9 cellular contexts compared by ENCODE assay signal in genomic region chr4:128528793-128529553, GRCh38.
DNase-seq lines count a peak whose midpoint lies in the region; ATAC-seq, FAIRE-seq and TF ChIP-seq lines count a peak whose summit lies in the region.
"Had no signal": no experiment of that assay in that cellular context is flagged by ENCODE, and none has a peak within 500 bp of the region (broad histone marks: within the 10 kb centered on the region; RNA-seq: fewer than 3 reads in every experiment).

No MANE protein-coding gene starts in this region.

- H3K27ac ChIP-seq in HUES64 (ENCODE audit: low read depth, low read length): peak overlapping the region; percentile 50
- H3K27ac ChIP-seq in coronary artery: peak overlapping the region; percentile 46 to 91
- peak overlapping the region; percentile 34 to 50 for H3K27ac ChIP-seq in left lung

- H3K4me3 Mint-ChIP-seq in activated T-cell treated with anti-CD3 and anti-CD28 coated beads, Interleukin-2, amount 50 U/mL, for 72 hours: no peak overlapping the region

- WGBS in HUES64: 56% methylated on average over 3 of the region's 4 CpGs

- DNase-seq in coronary artery (ENCODE audit: low spot score) (no peak), left lung (no peak), urothelium cell line (ENCODE audit: low spot score) (peak; percentile 85)
- DNase-seq in activated T-cell treated with anti-CD3 and anti-CD28 coated beads, Interleukin-2, amount 50 U/mL, for 72 hours: no peak
- DNase-seq: NCI-H1694 treated with DMSO at 0.1 percent for 48 hours; stimulated activated naive CD4-positive, alpha-beta T cell treated with Interleukin-2 at 50 U/mL for 16 hours had no signal

- no peaks in the 10 kb centered on the region for H3K36me3 Mint-ChIP-seq in activated T-cell treated with anti-CD3 and anti-CD28 coated beads, Interleukin-2, amount 50 U/mL, for 72 hours (ENCODE audit: insufficient read depth in 2 of 2)

- H3K4me3 ChIP-seq in HUES64 (ENCODE audit: low read length): no peak overlapping the region
- H3K4me3 ChIP-seq in coronary artery: no peak overlapping the region
- H3K4me3 ChIP-seq in left lung: no peak overlapping the region

- H3K4me1 Mint-ChIP-seq in activated T-cell treated with anti-CD3 and anti-CD28 coated beads, Interleukin-2, amount 50 U/mL, for 72 hours (ENCODE audit: low read depth): peaks cover 13% of the 10 kb centered on the region

- TF ChIP-seq CTCF in coronary artery (IDR thresholded peaks at IDR 0.05) (no peak), left lung (IDR thresholded peaks at IDR 0.05) (no peak)

- H3K9ac ChIP-seq in HUES64 (ENCODE audit: low read depth, low read length): peak overlapping the region; percentile 23; the same call in 1 of the 2 replicates

- ATAC-seq in left lung (peak; percentile 80), GM19397 (IDR thresholded peaks at IDR 0.05; ENCODE audit: unreplicated experiment) (no peak), GM21423 (IDR thresholded peaks at IDR 0.05; ENCODE audit: unreplicated experiment) (no peak)
- no peak for ATAC-seq in activated T-cell treated with anti-CD3 and anti-CD28 coated beads, Interleukin-2, amount 50 U/mL, for 72 hours (replicated peaks in 1 of 2)

- H3K27me3 Mint-ChIP-seq in activated T-cell treated with anti-CD3 and anti-CD28 coated beads, Interleukin-2, amount 50 U/mL, for 72 hours (ENCODE audit: low read depth): no peaks in the 10 kb centered on the region

- no peaks in the 10 kb centered on the region for H3K27me3 ChIP-seq in HUES64 (ENCODE audit: insufficient read depth, low read length)
- H3K27me3 ChIP-seq in left lung: no peaks in the 10 kb centered on the region

- H3K9me3 Mint-ChIP-seq in activated T-cell treated with anti-CD3 and anti-CD28 coated beads, Interleukin-2, amount 50 U/mL, for 72 hours: no peaks in the 10 kb centered on the region

- no peaks in the 10 kb centered on the region for H3K36me3 ChIP-seq in HUES64 (ENCODE audit: insufficient read depth, low read length)
- H3K36me3 ChIP-seq in left lung: no peaks in the 10 kb centered on the region

- H3K9me3 ChIP-seq in HUES64 (ENCODE audit: insufficient read depth, low read depth, low read length) (no peaks in the 10 kb centered on the region), left lung (no peaks in the 10 kb centered on the region)

- H3K4me1 ChIP-seq in HUES64 (ENCODE audit: insufficient read depth, low read length) (peaks cover 30% of the 10 kb centered on the region), left lung (peaks cover 5 to 14% of the 10 kb centered on the region in 2 donors)

- intact Hi-C loops in left lung (cut with DNase I): no loop called here

- no peak for FAIRE-seq in urothelium cell line (lab: Jason Lieb, UNC)

- no peak overlapping the region for H3K27ac Mint-ChIP-seq in activated T-cell treated with anti-CD3 and anti-CD28 coated beads, Interleukin-2, amount 50 U/mL, for 72 hours
